Comparison of ENCODE assay signal across 1 cellular context in the genomic region with DNA sequence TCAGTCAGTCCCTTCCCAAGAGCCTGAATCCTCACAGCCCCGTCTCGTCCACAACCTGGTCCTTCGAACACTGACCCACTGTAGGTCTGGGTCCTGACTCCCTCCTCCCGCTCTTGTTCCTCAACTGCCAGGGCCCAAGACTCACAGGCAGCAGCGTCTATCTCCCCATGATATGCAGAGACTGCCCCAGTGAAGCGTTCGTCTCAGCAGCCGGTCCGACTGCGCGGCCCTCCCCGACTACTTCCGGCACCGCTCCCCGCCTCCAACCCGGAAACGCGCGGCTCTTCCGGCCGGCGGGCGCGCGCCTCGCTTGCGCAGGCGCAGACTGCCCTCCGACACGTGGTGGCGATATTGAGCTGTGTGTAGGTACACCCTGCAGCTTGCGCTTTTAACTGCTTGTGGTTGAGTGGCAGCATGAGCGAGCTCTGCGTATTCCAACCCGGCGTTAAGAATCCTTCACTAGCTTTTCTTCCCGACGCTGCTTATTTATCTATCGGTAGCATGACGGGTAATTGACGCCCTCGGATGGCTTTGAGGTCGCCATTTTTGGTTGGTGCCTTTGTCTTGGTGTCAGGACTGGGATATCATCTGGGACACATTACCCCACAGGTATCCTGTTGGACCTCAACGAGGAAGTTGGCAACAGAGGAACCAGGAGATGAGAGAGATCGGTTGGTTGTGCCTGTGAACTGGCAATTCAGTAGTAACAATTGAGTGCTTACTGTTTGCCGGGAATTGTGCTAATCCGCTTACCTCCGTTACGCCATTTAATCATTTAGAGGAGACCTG.
TF ChIP-seq lines count a peak whose summit lies in the region.

A gene with protein sequence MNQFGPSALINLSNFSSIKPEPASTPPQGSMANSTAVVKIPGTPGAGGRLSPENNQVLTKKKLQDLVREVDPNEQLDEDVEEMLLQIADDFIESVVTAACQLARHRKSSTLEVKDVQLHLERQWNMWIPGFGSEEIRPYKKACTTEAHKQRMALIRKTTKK (minus strand): TSS at position 221 of the 789 bp plus-strand sequence. CDS start 20,986 bp downstream, outside the sequence.

TF ChIP-seq in K562, 482 proteins besides CTCF, POLR2A, EP300 and RAD21 (continued from another document and continues in another):
- TF ChIP-seq, protein P1, sequence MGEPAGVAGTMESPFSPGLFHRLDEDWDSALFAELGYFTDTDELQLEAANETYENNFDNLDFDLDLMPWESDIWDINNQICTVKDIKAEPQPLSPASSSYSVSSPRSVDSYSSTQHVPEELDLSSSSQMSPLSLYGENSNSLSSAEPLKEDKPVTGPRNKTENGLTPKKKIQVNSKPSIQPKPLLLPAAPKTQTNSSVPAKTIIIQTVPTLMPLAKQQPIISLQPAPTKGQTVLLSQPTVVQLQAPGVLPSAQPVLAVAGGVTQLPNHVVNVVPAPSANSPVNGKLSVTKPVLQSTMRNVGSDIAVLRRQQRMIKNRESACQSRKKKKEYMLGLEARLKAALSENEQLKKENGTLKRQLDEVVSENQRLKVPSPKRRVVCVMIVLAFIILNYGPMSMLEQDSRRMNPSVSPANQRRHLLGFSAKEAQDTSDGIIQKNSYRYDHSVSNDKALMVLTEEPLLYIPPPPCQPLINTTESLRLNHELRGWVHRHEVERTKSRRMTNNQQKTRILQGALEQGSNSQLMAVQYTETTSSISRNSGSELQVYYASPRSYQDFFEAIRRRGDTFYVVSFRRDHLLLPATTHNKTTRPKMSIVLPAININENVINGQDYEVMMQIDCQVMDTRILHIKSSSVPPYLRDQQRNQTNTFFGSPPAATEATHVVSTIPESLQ (CRISPR knock-in tag; IDR thresholded peaks at IDR 0.05), result peak; percentile 73
- TF ChIP-seq SMAD3 (CRISPR knock-in tag; conservative IDR thresholded peaks at IDR 0.05) (0 out of 2 replicates have a peak, but pooled peaks have one; percentile 32), CREM (IDR thresholded peaks at IDR 0.05; ENCODE audit: low read depth) (peak; percentile 87), CXXC5 (CRISPR knock-in tag; IDR thresholded peaks at IDR 0.05) (peak; percentile 92), PRPF4 (IDR thresholded peaks at IDR 0.05; ENCODE audit: insufficient read depth, low read depth, low read length, poor library complexity, severe bottlenecking) (no peak), CBFA2T3 (IDR thresholded peaks at IDR 0.05) (0 out of 2 replicates have a peak, but pooled peaks have one; percentile 13), LCOR (CRISPR knock-in tag; IDR thresholded peaks at IDR 0.05) (peak; percentile 72), NFIC (IDR thresholded peaks at IDR 0.05) (peak; percentile 80), PML (IDR thresholded peaks at IDR 0.05; ENCODE audit: low read length) (peak; percentile 91), SOX6 (IDR thresholded peaks at IDR 0.05) (peak; percentile 76; the same call in 1 of the 2 replicates), EP400 (IDR thresholded peaks at IDR 0.05) (peak; percentile 98), ZNF699 (CRISPR knock-in tag; IDR thresholded peaks at IDR 0.05; ENCODE audit: insufficient replicate concordance) (no peak), ZC3H8 (IDR thresholded peaks at IDR 0.05) (peak; percentile 49; the same call in 1 of the 2 replicates), MEF2A (IDR thresholded peaks at IDR 0.05; ENCODE audit: control insufficient read depth, low read depth, low read length) (0 out of 2 replicates have a peak, but pooled peaks have one; percentile 36), AFF4 (CRISPR knock-in tag; IDR thresholded peaks at IDR 0.05) (peak; percentile 82), SMARCA5 (IDR thresholded peaks at IDR 0.05) (no peak), TFAP4 (CRISPR knock-in tag; IDR thresholded peaks at IDR 0.05; ENCODE audit: borderline replicate concordance) (peak; percentile 91), MTF1 (CRISPR knock-in tag; IDR thresholded peaks at IDR 0.05; ENCODE audit: borderline replicate concordance) (no peak), SMARCA4 (IDR thresholded peaks at IDR 0.05) (no peak), ELF4 (CRISPR knock-in tag; IDR thresholded peaks at IDR 0.05) (peak; percentile 92), YBX1 (IDR thresholded peaks at IDR 0.05) (no peak), NCOA1 (IDR thresholded peaks at IDR 0.05; ENCODE audit: low read depth) (peak; percentile 91), SLC30A9 (CRISPR knock-in tag; IDR thresholded peaks at IDR 0.05) (no peak), HMG20A (CRISPR knock-in tag; conservative IDR thresholded peaks at IDR 0.05) (no peak), PATZ1 (CRISPR knock-in tag; IDR thresholded peaks at IDR 0.05; ENCODE audit: borderline replicate concordance) (peak; percentile 80), NEUROD1 (IDR thresholded peaks at IDR 0.05; ENCODE audit: borderline replicate concordance, low read depth, low read length, partially characterized antibody) (peak; percentile 79), ZNF444 (CRISPR knock-in tag; IDR thresholded peaks at IDR 0.05) (no peak), ZKSCAN8 (CRISPR knock-in tag; IDR thresholded peaks at IDR 0.05) (peak; percentile 91), KDM1A (IDR thresholded peaks at IDR 0.05) (no peak), SETDB1 (IDR thresholded peaks at IDR 0.05; ENCODE audit: low read length) (no peak), NONO (IDR thresholded peaks at IDR 0.05; ENCODE audit: low read depth in 2 of 2, low read length in 1 of 2) (no peak), ZNF224 (CRISPR knock-in tag; IDR thresholded peaks at IDR 0.05) (no peak), SIX5 (IDR thresholded peaks at IDR 0.05; ENCODE audit: borderline replicate concordance in 1 of 2, insufficient read depth in 1 of 2, low read depth in 1 of 2, low read length in 2 of 2) (no peak), ZBTB11 (CRISPR knock-in tag; IDR thresholded peaks at IDR 0.05) (peak in 2 of 3 experiments; percentile 91 to 98; a peak in 5 of 6 replicates), GATAD2B (IDR thresholded peaks at IDR 0.05; ENCODE audit: borderline replicate concordance) (peak; percentile 94), ZNF347 (CRISPR knock-in tag; IDR thresholded peaks at IDR 0.05; ENCODE audit: low read depth) (no peak), SRF (CRISPR knock-in tag; IDR thresholded peaks at IDR 0.05) (no peak; a peak in 1 of 4 replicates), ZNF395 (CRISPR knock-in tag; IDR thresholded peaks at IDR 0.05) (peak; percentile 85; the same call in 1 of the 2 replicates), MXI1 (IDR thresholded peaks at IDR 0.05; ENCODE audit: low read depth, low read length) (peak; percentile 88)
- TF ChIP-seq, protein P2, sequence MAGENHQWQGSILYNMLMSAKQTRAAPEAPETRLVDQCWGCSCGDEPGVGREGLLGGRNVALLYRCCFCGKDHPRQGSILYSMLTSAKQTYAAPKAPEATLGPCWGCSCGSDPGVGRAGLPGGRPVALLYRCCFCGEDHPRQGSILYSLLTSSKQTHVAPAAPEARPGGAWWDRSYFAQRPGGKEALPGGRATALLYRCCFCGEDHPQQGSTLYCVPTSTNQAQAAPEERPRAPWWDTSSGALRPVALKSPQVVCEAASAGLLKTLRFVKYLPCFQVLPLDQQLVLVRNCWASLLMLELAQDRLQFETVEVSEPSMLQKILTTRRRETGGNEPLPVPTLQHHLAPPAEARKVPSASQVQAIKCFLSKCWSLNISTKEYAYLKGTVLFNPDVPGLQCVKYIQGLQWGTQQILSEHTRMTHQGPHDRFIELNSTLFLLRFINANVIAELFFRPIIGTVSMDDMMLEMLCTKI (IDR thresholded peaks at IDR 0.05; ENCODE audit: partially characterized antibody), result no peak
- TF ChIP-seq, protein P3, sequence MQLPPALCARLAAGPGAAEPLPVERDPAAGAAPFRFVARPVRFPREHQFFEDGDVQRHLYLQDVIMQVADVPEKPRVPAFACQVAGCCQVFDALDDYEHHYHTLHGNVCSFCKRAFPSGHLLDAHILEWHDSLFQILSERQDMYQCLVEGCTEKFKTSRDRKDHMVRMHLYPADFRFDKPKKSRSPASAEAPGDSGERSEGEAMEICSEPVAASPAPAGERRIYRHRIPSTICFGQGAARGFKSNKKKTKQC (CRISPR knock-in tag; IDR thresholded peaks at IDR 0.05), result peak; percentile 60; the same call in 1 of the 2 replicates
- TF ChIP-seq, protein P4, sequence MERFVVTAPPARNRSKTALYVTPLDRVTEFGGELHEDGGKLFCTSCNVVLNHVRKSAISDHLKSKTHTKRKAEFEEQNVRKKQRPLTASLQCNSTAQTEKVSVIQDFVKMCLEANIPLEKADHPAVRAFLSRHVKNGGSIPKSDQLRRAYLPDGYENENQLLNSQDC (CRISPR knock-in tag; IDR thresholded peaks at IDR 0.05), result peak; percentile 88
- TF ChIP-seq, protein P5, sequence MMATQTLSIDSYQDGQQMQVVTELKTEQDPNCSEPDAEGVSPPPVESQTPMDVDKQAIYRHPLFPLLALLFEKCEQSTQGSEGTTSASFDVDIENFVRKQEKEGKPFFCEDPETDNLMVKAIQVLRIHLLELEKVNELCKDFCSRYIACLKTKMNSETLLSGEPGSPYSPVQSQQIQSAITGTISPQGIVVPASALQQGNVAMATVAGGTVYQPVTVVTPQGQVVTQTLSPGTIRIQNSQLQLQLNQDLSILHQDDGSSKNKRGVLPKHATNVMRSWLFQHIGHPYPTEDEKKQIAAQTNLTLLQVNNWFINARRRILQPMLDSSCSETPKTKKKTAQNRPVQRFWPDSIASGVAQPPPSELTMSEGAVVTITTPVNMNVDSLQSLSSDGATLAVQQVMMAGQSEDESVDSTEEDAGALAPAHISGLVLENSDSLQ (IDR thresholded peaks at IDR 0.05), result peak; percentile 96
